ENCODE assay signal across 8 cellular contexts in genomic region chr5:7927466-7928375, GRCh38. TPM values are rescaled to one million over a fixed set of nuclear protein-coding genes. Genes with fewer than 3 reads are reported as not detected.
DNase-seq lines count a peak whose midpoint lies in the region; ATAC-seq and TF ChIP-seq lines count a peak whose summit lies in the region.

No MANE protein-coding gene starts in this region.

- ATAC-seq in HG02623 (IDR thresholded peaks at IDR 0.05; ENCODE audit: unreplicated experiment), result peak; percentile 69

- in situ Hi-C loops in SK-MEL-5 (cut with HindIII; ENCODE audit: low pct_unique_long_range_greater_than_20kb, low sequenced_read_pairs), result no loop called here
- in situ Hi-C loops in mammary epithelial cell (cut with MboI; ENCODE audit: low sequenced_read_pairs in 2 of 2), result no loop called here

- no peaks in the 10 kb centered on the region for H3K27me3 ChIP-seq in mammary epithelial cell (ENCODE audit: insufficient read depth, low read length)

- no peaks in the 10 kb centered on the region for H3K9me3 ChIP-seq in mammary epithelial cell (replicated peaks; ENCODE audit: insufficient read depth, low read length)

- H3K36me3 ChIP-seq in mammary epithelial cell (ENCODE audit: insufficient read depth, low read length), result no peaks in the 10 kb centered on the region

- H3K4me3 ChIP-seq in mammary epithelial cell (replicated peaks in 1 of 3; ENCODE audit: insufficient read depth in 1 of 3, low read depth in 2 of 3, low read length in 3 of 3), result no peak overlapping the region

- dilution Hi-C loops in mammary epithelial cell (cut with HindIII; ENCODE audit: low sequenced_read_pairs), result no loop called here

- no peak overlapping the region for H3K4me2 ChIP-seq in mammary epithelial cell (ENCODE audit: insufficient read depth, low read depth, low read length)

- no peaks in the 10 kb centered on the region for H4K20me1 ChIP-seq in mammary epithelial cell (ENCODE audit: insufficient read depth, low read length)

- H3K79me2 ChIP-seq in mammary epithelial cell (ENCODE audit: insufficient read depth, low read length), result no peaks in the 10 kb centered on the region

- no TSS peak for BruUV-seq in mammary epithelial cell (replicated peaks; lab: Mats Ljungman, UMichigan)

- H3K4me1 ChIP-seq in mammary epithelial cell (ENCODE audit: insufficient read depth, low read length), result no peaks in the 10 kb centered on the region

- DNase-seq in A172 (ENCODE audit: low spot score) (peak; percentile 76), NCI-H1092 treated with DMSO at 0.1 percent for 48 hours (lab: John Stamatoyannopoulos, UW) (peak; percentile 73), SK-MEL-5 (ENCODE audit: low read depth, low spot score) (peak; percentile 89), mammary epithelial cell (peak; percentile 33), kidney glomerular epithelial cell (lab: John Stamatoyannopoulos, UW) (peak; percentile 35)
- DNase-seq in stimulated activated CD8-positive, alpha-beta memory T cell treated with anti-CD3 and anti-CD28 coated beads, Interleukin-4, amount 100 ng/mL, for 24 hours (ENCODE audit: low read depth), result peak; percentile 7

- WGBS in mammary epithelial cell (ENCODE audit: low coverage, missing lambda C conversion rate), result 56% methylated on average over 24 of the region's 26 CpGs

- no peak overlapping the region for H3K27ac ChIP-seq in mammary epithelial cell (ENCODE audit: insufficient read depth, low read depth, low read length)

- no peak overlapping the region for H3K9ac ChIP-seq in mammary epithelial cell (ENCODE audit: insufficient read depth, low read length)

- intact Hi-C loops in mammary epithelial cell (cut with micrococcal nuclease), result loop anchor here (5.0 kb wide), 1 partner anchor 915 kb away; no protein-coding TSS in a partner anchor

- CTCF ChIA-PET in mammary epithelial cell (lab: Charles Lee; ENCODE audit: low non-redundant PET), result interaction anchor here (0.6 kb wide), 1 partner anchor 407 kb away, joined by 3 read pairs; no protein-coding TSS in a partner anchor

- TF ChIP-seq CTCF in GM12874 (IDR thresholded peaks at IDR 0.05; ENCODE audit: insufficient read depth, low read depth, low read length) (peak; percentile 77), mammary epithelial cell (conservative IDR thresholded peaks at IDR 0.05 in 1 of 2, IDR thresholded peaks at IDR 0.05 in 1 of 2; ENCODE audit: extremely low read depth in 1 of 2, insufficient read depth in 1 of 2, low read depth in 1 of 2, low read length in 2 of 2) (peak; percentile 82 to 84)

- H2AFZ ChIP-seq in mammary epithelial cell (ENCODE audit: low read depth, low read length), result peak overlapping the region; percentile 31

RNA-seq across cellular contexts. Expression of gene MTRR, which starts 58.8 kb away (rescaled TPM):
- total RNA-seq in A172 (2014; rRNA removed; shearing (Covaris generic)), result 23.2 and 40.9 TPM in 2 replicates
- total RNA-seq in SK-MEL-5 (2014; rRNA removed; shearing (Covaris generic)), result 74.7 and 86.7 TPM in 2 replicates
- 78.6 and 80.7 TPM in 2 replicates for polyA plus RNA-seq in SK-MEL-5 (2015; cell fraction: cytosol; rRNA removed)
- polyA plus RNA-seq in SK-MEL-5 (2015; cell fraction: nucleus; rRNA removed), result 250 and 294 TPM in 2 replicates
- total RNA-seq in mammary epithelial cell, result 10 to 100 TPM; 36.3 to 52.9 TPM
- polyA plus RNA-seq in mammary epithelial cell, result 39.0 TPM
- polyA minus RNA-seq in mammary epithelial cell, result 121 TPM

RNA-seq across cellular contexts. Expression of gene FASTKD3, which starts 58.9 kb away (rescaled TPM):
- 17.9 and 23.7 TPM in 2 replicates for total RNA-seq in A172 (2014; rRNA removed; shearing (Covaris generic))
- total RNA-seq in SK-MEL-5 (2014; rRNA removed; shearing (Covaris generic)), result 33.6 and 35.1 TPM in 2 replicates
- 18.8 and 21.8 TPM in 2 replicates for polyA plus RNA-seq in SK-MEL-5 (2015; cell fraction: cytosol; rRNA removed)
- 123 TPM in 2 replicates for polyA plus RNA-seq in SK-MEL-5 (2015; cell fraction: nucleus; rRNA removed)
- total RNA-seq in mammary epithelial cell, result 10 to 100 TPM in 1 of 2 donors, 1 to 10 TPM in 1; 7.5 to 18.0 TPM
- polyA plus RNA-seq in mammary epithelial cell, result 8.4 TPM
- polyA minus RNA-seq in mammary epithelial cell, result 15.0 TPM

Comparison
In these comparisons a context has a peak if more than half of its experiments do, and no peak if none do; other contexts are left out.
1. DNase-seq: peak in every context shown above with its lines; median percentile 89 in SK-MEL-5; 76 in A172; 73 in NCI-H1092 treated with DMSO at 0.1 percent for 48 hours; 35 in kidney glomerular epithelial cell; 33 in mammary epithelial cell; 7 in stimulated activated CD8-positive, alpha-beta memory T cell treated with anti-CD3 and anti-CD28 coated beads, Interleukin-4, amount 100 ng/mL, for 24 hours.